Comparison of ENCODE assay signal across 8 cellular contexts in genomic region chr11:67504950-67505561, GRCh38. TPM values are rescaled to one million over a fixed set of nuclear protein-coding genes. Genes with fewer than 3 reads are reported as not detected.
DNase-seq lines count a peak whose midpoint lies in the region; ATAC-seq and TF ChIP-seq lines count a peak whose summit lies in the region.

PITPNM1 (minus strand) TSS chr11:67505363; CDS start chr11:67504180, 1,183 bp downstream.

- H3K27me3 ChIP-seq in CD4-positive, CD25-positive, alpha-beta regulatory T cell (ENCODE audit: control insufficient read depth, insufficient read depth, low read length) = no peaks in the 10 kb centered on the region
- H3K27me3 ChIP-seq in RWPE2 (ENCODE audit: insufficient read depth, poor library complexity, severe bottlenecking) = no peaks in the 10 kb centered on the region
- no peaks in the 10 kb centered on the region for H3K27me3 ChIP-seq in transverse colon

- WGBS in transverse colon (ENCODE audit: low coverage in 1 of 2), 2 donors = 1% methylated on average over 29 of the region's 58 CpGs; no CpG with 5 or more reads in 1 of the 2 donors

- no peak for TF ChIP-seq POLR2A in transverse colon (IDR thresholded peaks at IDR 0.05)

- peaks cover 11% of the 10 kb centered on the region for H3K27me3 Mint-ChIP-seq in CD4-positive, CD25-positive, alpha-beta regulatory T cell
- peaks cover 11% of the 10 kb centered on the region for H3K27me3 Mint-ChIP-seq in HFFc6 (ENCODE audit: insufficient read depth)

- H3K4me3 ChIP-seq in CD4-positive, CD25-positive, alpha-beta regulatory T cell (ENCODE audit: low read depth, low read length) = peak within 1 kb of the TSS; percentile 55
- H3K4me3 ChIP-seq in RWPE2 (ENCODE audit: severe bottlenecking) (peak within 1 kb of the TSS; percentile 80), transverse colon (peak within 1 kb of the TSS; percentile 62 to 82 (median 73))

- peak within 1 kb of the TSS; percentile 90 to 98 (median 94) for H3K4me3 Mint-ChIP-seq in CD4-positive, CD25-positive, alpha-beta regulatory T cell
- peak within 1 kb of the TSS; percentile 89 for H3K4me3 Mint-ChIP-seq in HFFc6

- intact Hi-C loops in transverse colon (cut with DNase I; ENCODE audit: low total_unique reads) = no loop called here

- in situ Hi-C loops in transverse colon (cut with MboI; ENCODE audit: low pct_ligation_motif_present in 1 of 4, low pct_unique_long_range_greater_than_20kb in 1 of 4, low sequenced_read_pairs in 3 of 4) = no loop called here

- peak within 1 kb of the TSS; percentile 86 to 96 (median 94) for H3K27ac Mint-ChIP-seq in CD4-positive, CD25-positive, alpha-beta regulatory T cell
- peak within 1 kb of the TSS; percentile 91 for H3K27ac Mint-ChIP-seq in HFFc6

- peaks cover 23% of the 10 kb centered on the region for H3K36me3 ChIP-seq in CD4-positive, CD25-positive, alpha-beta regulatory T cell (ENCODE audit: control insufficient read depth, insufficient read depth, low read length)
- H3K36me3 ChIP-seq in RWPE2 (ENCODE audit: low read depth) = peaks cover 24% of the 10 kb centered on the region
- no peaks in the 10 kb centered on the region for H3K36me3 ChIP-seq in transverse colon

- ATAC-seq in CD4-positive, CD25-positive, alpha-beta regulatory T cell (ENCODE audit: low read depth in 2 of 2) = peak; percentile 2 to 4
- ATAC-seq in RWPE2 (ENCODE audit: low read depth) (peak; percentile 21), omental fat pad (ENCODE audit: low FRiP score) (peak; percentile 24)

- peaks cover 10% of the 10 kb centered on the region for H3K36me3 Mint-ChIP-seq in CD4-positive, CD25-positive, alpha-beta regulatory T cell
- peaks cover 9% of the 10 kb centered on the region for H3K36me3 Mint-ChIP-seq in HFFc6 (ENCODE audit: low read depth)

- H3K4me1 Mint-ChIP-seq in CD4-positive, CD25-positive, alpha-beta regulatory T cell = peaks cover 10 to 55% (median 38%) of the 10 kb centered on the region in 4 donors
- peaks cover 45% of the 10 kb centered on the region for H3K4me1 Mint-ChIP-seq in HFFc6 (ENCODE audit: low read depth)

- H3K9me3 ChIP-seq in CD4-positive, CD25-positive, alpha-beta regulatory T cell (ENCODE audit: control insufficient read depth in 2 of 2, low read length in 2 of 2) = no peaks in the 10 kb centered on the region
- no peaks in the 10 kb centered on the region for H3K9me3 ChIP-seq in RWPE2 (ENCODE audit: severe bottlenecking)
- H3K9me3 ChIP-seq in transverse colon = no peaks in the 10 kb centered on the region

- TF ChIP-seq CTCF in HFFc6 (IDR thresholded peaks at IDR 0.05) (no peak), RWPE2 (IDR thresholded peaks at IDR 0.05; ENCODE audit: poor library complexity, severe bottlenecking) (no peak), omental fat pad (IDR thresholded peaks at IDR 0.05) (no peak), transverse colon (IDR thresholded peaks at IDR 0.05) (no peak)

- no peak for TF ChIP-seq EP300 in transverse colon (IDR thresholded peaks at IDR 0.05; ENCODE audit: low read depth)

- H3K4me1 ChIP-seq in CD4-positive, CD25-positive, alpha-beta regulatory T cell (ENCODE audit: control insufficient read depth, insufficient read depth, low read length, poor library complexity, severe bottlenecking) = peaks cover 49% of the 10 kb centered on the region
- H3K4me1 ChIP-seq in RWPE2 (ENCODE audit: insufficient read depth, poor library complexity, severe bottlenecking) (peaks cover 10% of the 10 kb centered on the region), transverse colon (peaks cover 26 to 51% (median 39%) of the 10 kb centered on the region in 4 donors)

- H3K27ac ChIP-seq in CD4-positive, CD25-positive, alpha-beta regulatory T cell (ENCODE audit: insufficient read depth, low read length, poor library complexity, severe bottlenecking) = peak within 1 kb of the TSS; percentile 98
- H3K27ac ChIP-seq in RWPE2 (ENCODE audit: poor library complexity, severe bottlenecking) = peak within 1 kb of the TSS; percentile 96
- peak within 1 kb of the TSS; percentile 98 to 100 (median 98) for H3K27ac ChIP-seq in transverse colon

- no peaks in the 10 kb centered on the region for H3K9me3 Mint-ChIP-seq in CD4-positive, CD25-positive, alpha-beta regulatory T cell
- no peaks in the 10 kb centered on the region for H3K9me3 Mint-ChIP-seq in HFFc6

- DNase-seq in CD4-positive, CD25-positive, alpha-beta regulatory T cell = peak; percentile 67 to 76 (median 70)
- DNase-seq in HFFc6 = no peak
- DNase-seq in RWPE2 (ENCODE audit: low spot score) = peak; percentile 70
- peak; percentile 74 for DNase-seq in activated naive CD4-positive, alpha-beta T cell treated with Interleukin-2 at 50 U/mL for 16 hours
- DNase-seq in globus pallidus (ENCODE audit: low spot score) = peak; percentile 33
- DNase-seq in omental fat pad (ENCODE audit: low spot score) = no peak
- peak; percentile 89 for DNase-seq in transverse colon
- no peak for DNase-seq in NCI-H526 treated with DMSO at 0.1 percent for 48 hours (lab: John Stamatoyannopoulos, UW)

RNA-seq across cellular contexts. Expression of gene PITPNM1, which starts in this region (rescaled TPM):
- 116 TPM for total RNA-seq in CD4-positive, CD25-positive, alpha-beta regulatory T cell
- 10 to 100 TPM; 15.7 to 21.3 (median 17.6) TPM for polyA plus RNA-seq in CD4-positive, CD25-positive, alpha-beta regulatory T cell
- 10 to 100 TPM; 19.6 to 30.3 (median 23.5) TPM for total RNA-seq in HFFc6 (2021; fragmentation: NEBNext Ultra II Directional; extraction: Animal tissue kit (Norgen Biotek cat#: 25700))
- total RNA-seq in omental fat pad = 10 to 100 TPM; 15.0 to 58.2 (median 26.6) TPM
- total RNA-seq in transverse colon = 100 to 1,000 TPM in 1 of 4 donors, 10 to 100 TPM in 3; 23.5 to 451 (median 60.8) TPM

Comparison
In these comparisons a context has a peak if more than half of its experiments do, and no peak if none do; other contexts are left out.
1. DNase-seq: peak in CD4-positive, CD25-positive, alpha-beta regulatory T cell (3 of 3), RWPE2 (single experiment), activated naive CD4-positive, alpha-beta T cell treated with Interleukin-2 at 50 U/mL for 16 hours (single experiment), globus pallidus (single experiment) and transverse colon (single experiment); none in HFFc6 (single experiment), omental fat pad (single experiment) and NCI-H526 treated with DMSO at 0.1 percent for 48 hours (single experiment).
2. Peak in every context shown above with its lines, with median percentiles within 50 percentile points of each other: ATAC-seq, H3K27ac ChIP-seq and H3K4me3 ChIP-seq.